8 cellular contexts compared by ENCODE assay signal in genomic region chr14:77799863-77800730, GRCh38. TPM values are rescaled to one million over a fixed set of nuclear protein-coding genes. Genes with fewer than 3 reads are reported as not detected.
DNase-seq lines count a peak whose midpoint lies in the region; FAIRE-seq and TF ChIP-seq lines count a peak whose summit lies in the region.

A gene with protein sequence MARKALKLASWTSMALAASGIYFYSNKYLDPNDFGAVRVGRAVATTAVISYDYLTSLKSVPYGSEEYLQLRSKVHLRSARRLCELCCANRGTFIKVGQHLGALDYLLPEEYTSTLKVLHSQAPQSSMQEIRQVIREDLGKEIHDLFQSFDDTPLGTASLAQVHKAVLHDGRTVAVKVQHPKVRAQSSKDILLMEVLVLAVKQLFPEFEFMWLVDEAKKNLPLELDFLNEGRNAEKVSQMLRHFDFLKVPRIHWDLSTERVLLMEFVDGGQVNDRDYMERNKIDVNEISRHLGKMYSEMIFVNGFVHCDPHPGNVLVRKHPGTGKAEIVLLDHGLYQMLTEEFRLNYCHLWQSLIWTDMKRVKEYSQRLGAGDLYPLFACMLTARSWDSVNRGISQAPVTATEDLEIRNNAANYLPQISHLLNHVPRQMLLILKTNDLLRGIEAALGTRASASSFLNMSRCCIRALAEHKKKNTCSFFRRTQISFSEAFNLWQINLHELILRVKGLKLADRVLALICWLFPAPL (plus strand): TSS chr14:77800109. CDS start chr14:77818979, 18,870 bp downstream.

- no peaks in the 10 kb centered on the region for H3K27me3 ChIP-seq in stomach smooth muscle (ENCODE audit: control insufficient read depth in 1 of 2, insufficient read depth in 2 of 2, low read length in 2 of 2)

- H3K9me3 Mint-ChIP-seq in neural crest cell = no peaks in the 10 kb centered on the region

- H3K4me1 Mint-ChIP-seq in neural crest cell = peaks cover 13% of the 10 kb centered on the region

- H3K9me3 ChIP-seq in stomach smooth muscle (ENCODE audit: control insufficient read depth in 2 of 2, low read length in 2 of 2) = no peaks in the 10 kb centered on the region

- in situ Hi-C loops in G401 (cut with HindIII; ENCODE audit: low sequenced_read_pairs) = no loop called here

- DNase-seq in G401 (ENCODE audit: low spot score) (peak; percentile 90), H54 (ENCODE audit: insufficient read length, low spot score) (peak; percentile 72), LoVo (ENCODE audit: low spot score) (peak; percentile 91), activated gamma-delta T cell (lab: John Stamatoyannopoulos, UW) (peak; percentile 75), fibroblast of villous mesenchyme (ENCODE audit: low read depth) (peak; percentile 80), neural crest cell (ENCODE audit: low read depth, low spot score) (peak; percentile 77)

- peak within 1 kb of the TSS; percentile 89 for H3K4me3 Mint-ChIP-seq in neural crest cell

- FAIRE-seq in H54 (lab: Jason Lieb, UNC) = no peak

- no peaks in the 10 kb centered on the region for H3K36me3 Mint-ChIP-seq in neural crest cell (ENCODE audit: low read depth)

- H3K4me3 ChIP-seq in fibroblast of villous mesenchyme (ENCODE audit: low read depth, low read length) = peak within 1 kb of the TSS; percentile 71
- peak within 1 kb of the TSS; percentile 76 to 86 for H3K4me3 ChIP-seq in stomach smooth muscle (ENCODE audit: low read length in 2 of 2)

- no peaks in the 10 kb centered on the region for H3K36me3 ChIP-seq in stomach smooth muscle (ENCODE audit: control insufficient read depth in 2 of 2, insufficient read depth in 2 of 2, low read length in 2 of 2)

- H3K27ac ChIP-seq in stomach smooth muscle (ENCODE audit: low read length) = peak within 1 kb of the TSS; percentile 55

- peak within 1 kb of the TSS; percentile 94 for H3K27ac Mint-ChIP-seq in neural crest cell (ENCODE audit: unreplicated experiment)

- peaks cover 4% of the 10 kb centered on the region for H3K4me1 ChIP-seq in stomach smooth muscle (ENCODE audit: control insufficient read depth, insufficient read depth, low read length)

- no peaks in the 10 kb centered on the region for H3K27me3 Mint-ChIP-seq in neural crest cell (ENCODE audit: low read depth)

- TF ChIP-seq POLR2A in H54 (IDR thresholded peaks at IDR 0.05; ENCODE audit: low read depth, low read length) = peak; percentile 28
- peak; percentile 78 for TF ChIP-seq POLR2A in Raji (IDR thresholded peaks at IDR 0.05; ENCODE audit: insufficient read depth, low read depth, low read length)

- peak; percentile 55 for TF ChIP-seq CTCF in fibroblast of villous mesenchyme (IDR thresholded peaks at IDR 0.05; ENCODE audit: insufficient read depth, low read depth, low read length)
- peak; percentile 58 for TF ChIP-seq CTCF in neural crest cell (conservative IDR thresholded peaks at IDR 0.05)

- peak within 1 kb of the TSS; percentile 63 to 81 for H3K9ac ChIP-seq in stomach smooth muscle (ENCODE audit: low read length in 2 of 2)

RNA-seq across cellular contexts. Expression of the gene that starts here (rescaled TPM):
- total RNA-seq in G401 (2014; rRNA removed; shearing (Covaris generic)) = 4.4 and 11.8 TPM in 2 replicates
- total RNA-seq in fibroblast of villous mesenchyme (6.5 and 10.3 TPM in 2 replicates), neural crest cell (9.0 and 9.5 TPM in 2 replicates)

Comparison
In these comparisons a context has a peak if more than half of its experiments do, and no peak if none do; other contexts are left out.
1. Peak in every context shown above with its lines: DNase-seq, H3K4me3 ChIP-seq and H3K27ac ChIP-seq.